ENCODE assay signal across 8 cellular contexts in the genomic region with DNA sequence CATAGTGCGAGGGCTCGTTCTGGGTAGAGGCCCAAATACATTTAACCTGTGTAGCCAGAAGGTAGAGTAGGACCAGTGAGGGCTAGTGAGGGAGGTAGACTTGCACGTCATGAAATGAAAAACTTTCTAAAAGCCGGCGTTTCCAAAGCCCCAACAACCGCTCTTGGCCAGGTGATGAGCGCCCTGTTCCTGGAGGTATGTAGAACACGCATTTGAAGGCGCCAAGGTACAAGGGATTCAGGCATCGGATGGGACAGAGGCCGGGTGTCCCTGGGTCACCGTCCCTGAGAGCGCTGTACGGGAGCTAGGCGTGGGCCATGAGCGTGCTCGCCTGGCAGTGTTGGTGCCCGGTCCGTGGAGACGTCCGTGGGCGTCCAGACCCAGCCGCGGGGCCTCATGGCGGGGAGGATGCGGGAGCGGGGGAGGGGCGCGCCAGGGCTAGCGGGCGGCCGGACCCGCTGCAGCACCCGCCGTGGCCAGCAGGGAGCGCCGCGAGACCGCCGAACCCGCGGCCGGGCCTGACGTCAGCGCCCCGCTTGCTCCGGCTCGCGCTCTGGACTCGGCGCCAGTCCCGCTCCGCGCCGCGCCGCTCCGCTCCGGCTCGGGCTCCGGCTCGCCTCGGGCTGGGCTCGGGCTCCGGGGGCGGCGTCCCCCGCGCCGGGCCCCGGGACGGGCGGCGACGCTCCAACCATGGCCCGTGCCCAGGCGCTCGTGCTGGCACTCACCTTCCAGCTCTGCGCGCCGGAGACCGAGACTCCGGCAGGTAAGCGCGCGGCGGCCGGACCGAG. TPM values are rescaled to one million over a fixed set of nuclear protein-coding genes. Genes with fewer than 3 reads are reported as not detected.
A peak's percentile ranks its signal among the peaks of the same experiment; 100 is the strongest.
DNase-seq lines count a peak whose midpoint lies in the region; ATAC-seq and TF ChIP-seq lines count a peak whose summit lies in the region.

PTPRU (plus strand) TSS at position 568 of the 788 bp plus-strand sequence; CDS start at position 691, 123 bp downstream.

- peak; percentile 78 for DNase-seq in NCI-H345 (lab: John Stamatoyannopoulos, UW)
- DNase-seq in activated CD4-positive, alpha-beta T cell treated with anti-CD3 and anti-CD28 coated beads, Interleukin-2, amount 50 U/mL, for 24 hours (ENCODE audit: low read depth in 1 of 2, low spot score in 1 of 2): peak; percentile 64 to 72
- DNase-seq in dorsolateral prefrontal cortex: peak; percentile 44 to 89 (median 76)
- peak; percentile 41 to 96 for DNase-seq in lower leg skin (ENCODE audit: low spot score in 2 of 2)
- DNase-seq in stimulated activated CD4-positive, alpha-beta T cell treated with anti-CD3 and anti-CD28 coated beads, Interleukin-4, amount 100 ng/mL, for 4 hours: peak; percentile 67 to 89

- ATAC-seq in HG02970 (IDR thresholded peaks at IDR 0.05; ENCODE audit: low FRiP score, unreplicated experiment) (peak; percentile 77), HG03196 (IDR thresholded peaks at IDR 0.05; ENCODE audit: unreplicated experiment) (no peak)

- intact Hi-C loops in dorsolateral prefrontal cortex (cut with DNase I) (loop anchor here (1.0 to 10.0 kb wide), 9 partner anchors 106 to 1472 kb away; no protein-coding TSS in a partner anchor), lower leg skin (cut with DNase I; ENCODE audit: low total_unique reads) (loop anchor here (5.0 kb wide), 2 partner anchors 1476 to 1616 kb away; no protein-coding TSS in a partner anchor)

- 9 to 11% methylated on average over 21 to 29 of the region's 89 CpGs for WGBS in lower leg skin, 2 donors

- H3K27me3 ChIP-seq in dorsolateral prefrontal cortex: no peaks in the 10 kb centered on the region

- TF ChIP-seq POLR2A in lower leg skin (IDR thresholded peaks at IDR 0.05): no peak

- peak; percentile 66 for TF ChIP-seq CTCF in GM12873 (IDR thresholded peaks at IDR 0.05; ENCODE audit: insufficient read depth, low read depth, low read length, missing control alignments)
- TF ChIP-seq CTCF in dorsolateral prefrontal cortex (IDR thresholded peaks at IDR 0.05 in 54 of 56, conservative IDR thresholded peaks at IDR 0.05 in 2 of 56; ENCODE audit: low read depth in 1 of 56, partially characterized antibody in 56 of 56): peak; percentile 36 to 98 (median 83)
- no peak for TF ChIP-seq CTCF in lower leg skin (IDR thresholded peaks at IDR 0.05)

- H3K4me3 ChIP-seq in dorsolateral prefrontal cortex (peak within 1 kb of the TSS; percentile 48 to 86 (median 74)), lower leg skin (ENCODE audit: low read depth, poor library complexity, severe bottlenecking) (peak within 1 kb of the TSS; percentile 47)

- H3K27ac ChIP-seq in dorsolateral prefrontal cortex: peak within 1 kb of the TSS in 36 of 59 donors; percentile 14 to 82 (median 55)

RNA-seq across cellular contexts. Expression of gene PTPRU, which starts in this region (rescaled TPM):
- total RNA-seq in dorsolateral prefrontal cortex (10 to 100 TPM; 25.6 to 80.6 (median 50.1) TPM), lower leg skin (10 to 100 TPM; 15.9 to 56.3 (median 30.6) TPM)

Comparison
In these comparisons a context has a peak if more than half of its experiments do, and no peak if none do; other contexts are left out.
1. CTCF ChIP-seq: peak in GM12873 (single experiment) and dorsolateral prefrontal cortex (56 of 56); none in lower leg skin (0 of 3).
2. Peak in every context shown above with its lines, with median percentiles within 50 percentile points of each other: DNase-seq.